Comparison of ENCODE assay signal across 10 cellular contexts in the genomic region with DNA sequence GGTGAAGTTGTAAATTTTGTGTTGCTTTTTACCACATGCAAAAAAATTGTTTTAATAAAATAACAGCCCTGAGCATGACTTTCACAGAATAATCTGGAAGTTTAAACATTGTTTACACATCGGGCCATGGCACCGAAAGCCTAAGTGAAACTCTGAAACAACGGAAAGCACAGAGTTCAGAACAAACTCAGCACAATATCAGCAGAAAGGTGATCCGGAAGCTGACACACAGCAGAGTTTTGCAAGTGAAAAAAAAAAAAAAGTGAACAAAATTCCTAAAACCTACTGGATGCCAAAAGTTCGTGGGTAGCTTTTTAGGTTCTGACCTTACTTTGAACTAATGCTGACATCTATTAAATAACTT. TPM values are rescaled to one million over a fixed set of nuclear protein-coding genes. Genes with fewer than 3 reads are reported as not detected.
DNase-seq lines count a peak whose midpoint lies in the region; ATAC-seq and TF ChIP-seq lines count a peak whose summit lies in the region.
"Had no signal": no experiment of that assay in that cellular context is flagged by ENCODE, and none has a peak within 500 bp of the region (broad histone marks: within the 10 kb centered on the region; RNA-seq: fewer than 3 reads in every experiment).

No MANE protein-coding gene starts in this region.

- TF ChIP-seq POLR2A in vagina (IDR thresholded peaks at IDR 0.05), result no peak

- ATAC-seq in GM18502 (IDR thresholded peaks at IDR 0.05; ENCODE audit: poor library complexity, unreplicated experiment) (peak; percentile 73), HG02610 (IDR thresholded peaks at IDR 0.05; ENCODE audit: unreplicated experiment) (peak; percentile 32), naive B cell (ENCODE audit: low read depth in 2 of 2) (peak; percentile 45 to 58), GM23338 (no peak)

- CTCF ChIA-PET in activated CD4-positive, alpha-beta memory T cell treated with anti-CD3 and anti-CD28 coated beads for 36 hours (lab: Charles Lee), result interaction anchor here (0.6 to 1.8 kb wide), 6 partner anchors 37 to 960 kb away, joined by 3 to 12 read pairs (median 4); a partner anchor contains a TSS

- peaks cover 88% of the 10 kb centered on the region for H3K4me1 Mint-ChIP-seq in activated CD4-positive, alpha-beta memory T cell treated with anti-CD3 and anti-CD28 coated beads for 36 hours (ENCODE audit: low read depth)
- H3K4me1 Mint-ChIP-seq in naive B cell, result peaks cover 57 to 76% (median 73%) of the 10 kb centered on the region in 3 donors
- H3K4me1 Mint-ChIP-seq in GM23338, result peaks cover 14% of the 10 kb centered on the region

- H3K27me3 ChIP-seq in vagina (no peaks in the 10 kb centered on the region), GM23338 (ENCODE audit: insufficient read depth) (no peaks in the 10 kb centered on the region)

- H3K9me2 ChIP-seq in GM23338 (ENCODE audit: insufficient read depth), result no peaks in the 10 kb centered on the region

- peak overlapping the region; percentile 96 for H3K27ac Mint-ChIP-seq in activated CD4-positive, alpha-beta memory T cell treated with anti-CD3 and anti-CD28 coated beads for 36 hours
- peak overlapping the region in 5 of 6 donors; percentile 62 to 89 (median 74) for H3K27ac Mint-ChIP-seq in naive B cell
- H3K27ac Mint-ChIP-seq in GM23338, result no peak overlapping the region

- no peaks in the 10 kb centered on the region for H3F3A ChIP-seq in GM23338 (replicated peaks; ENCODE audit: low read depth)

- H3K9me3 Mint-ChIP-seq in activated CD4-positive, alpha-beta memory T cell treated with anti-CD3 and anti-CD28 coated beads for 36 hours, result peaks cover 3% of the 10 kb centered on the region
- H3K9me3 Mint-ChIP-seq in naive B cell (peaks cover 0 to 5% (median 2%) of the 10 kb centered on the region in 7 donors), GM23338 (peaks cover 6% of the 10 kb centered on the region)

- H3K4me3 ChIP-seq in vagina (no peak overlapping the region), GM23338 (no peak overlapping the region)

- peak overlapping the region; percentile 70 for H3K4me3 Mint-ChIP-seq in activated CD4-positive, alpha-beta memory T cell treated with anti-CD3 and anti-CD28 coated beads for 36 hours
- peak overlapping the region; percentile 28 to 90 (median 79) for H3K4me3 Mint-ChIP-seq in naive B cell
- no peak overlapping the region for H3K4me3 Mint-ChIP-seq in GM23338

- no peak overlapping the region for H2AFZ ChIP-seq in GM23338

- peaks cover 19% of the 10 kb centered on the region for H3K36me3 Mint-ChIP-seq in activated CD4-positive, alpha-beta memory T cell treated with anti-CD3 and anti-CD28 coated beads for 36 hours
- H3K36me3 Mint-ChIP-seq in naive B cell (peaks cover 5 to 9% of the 10 kb centered on the region in 2 donors), GM23338 (ENCODE audit: low read depth) (peaks cover 6% of the 10 kb centered on the region)

- POLR2A ChIA-PET in activated CD4-positive, alpha-beta memory T cell treated with anti-CD3 and anti-CD28 coated beads for 36 hours (lab: Charles Lee), result interaction anchor here (0.8 to 2.9 kb wide), 5 partner anchors 31 to 55 kb away, joined by 4 to 13 read pairs (median 5); a partner anchor contains a TSS

- no peaks in the 10 kb centered on the region for H3K9me3 ChIP-seq in vagina

- TF ChIP-seq CTCF in vagina (IDR thresholded peaks at IDR 0.05) (no peak), GM23338 (conservative IDR thresholded peaks at IDR 0.05; ENCODE audit: low read depth in 2 of 2) (no peak)

- H3K4me1 ChIP-seq in vagina (peaks cover 28% of the 10 kb centered on the region), GM23338 (ENCODE audit: insufficient read depth) (peaks cover 7% of the 10 kb centered on the region; the same call in 1 of the 2 replicates)

- peak; percentile 34 for DNase-seq in activated CD4-positive, alpha-beta memory T cell treated with anti-CD3 and anti-CD28 coated beads for 36 hours
- no peak for DNase-seq in naive B cell
- no peak for DNase-seq in NCI-H82 treated with DMSO at 0.1 percent for 48 hours (lab: John Stamatoyannopoulos, UW; ENCODE audit: unreplicated experiment)
- no peak for DNase-seq in vagina (ENCODE audit: extremely low spot score in 2 of 2)
- DNase-seq in GM23338 (ENCODE audit: low spot score), result no peak
- DNase-seq: activated effector memory CD4-positive, alpha-beta T cell treated with anti-CD3 and anti-CD28 coated beads, Interleukin-2, amount 50 U/mL, for 16 hours; NCI-H2081; SIG-M5 had no signal

- H3K36me3 ChIP-seq in vagina, result no peaks in the 10 kb centered on the region
- no peaks in the 10 kb centered on the region for H3K36me3 ChIP-seq in GM23338 (ENCODE audit: insufficient read depth)

- no peaks in the 10 kb centered on the region for H4K20me1 ChIP-seq in GM23338 (replicated peaks; ENCODE audit: insufficient read depth)

- H3K27ac ChIP-seq in vagina (no peak overlapping the region), GM23338 (ENCODE audit: low read depth) (no peak overlapping the region)

- H3K79me2 ChIP-seq in GM23338 (replicated peaks; ENCODE audit: insufficient read depth), result no peaks in the 10 kb centered on the region

- intact Hi-C loops in activated CD4-positive, alpha-beta memory T cell treated with anti-CD3 and anti-CD28 coated beads for 36 hours (cut with micrococcal nuclease), result loop anchor here (1.0 kb wide), 4 partner anchors 13 to 68 kb away; no protein-coding TSS in a partner anchor
- intact Hi-C loops in vagina (cut with DNase I), result no loop called here

- no peaks in the 10 kb centered on the region for H3K27me3 Mint-ChIP-seq in activated CD4-positive, alpha-beta memory T cell treated with anti-CD3 and anti-CD28 coated beads for 36 hours
- H3K27me3 Mint-ChIP-seq in naive B cell (no peaks in the 10 kb centered on the region), GM23338 (ENCODE audit: insufficient read depth, low read depth, poor library complexity) (peaks cover 2% of the 10 kb centered on the region)

- H3K4me2 ChIP-seq in GM23338, result no peak overlapping the region

TF ChIP-seq in GM23338, 12 proteins besides CTCF, POLR2A, EP300 and RAD21 (continues in another document):
- TF ChIP-seq ZNF331 (CRISPR knock-in tag; IDR thresholded peaks at IDR 0.05; ENCODE audit: low read depth) (no peak), STAT1 (IDR thresholded peaks at IDR 0.05; ENCODE audit: unreplicated experiment) (no peak), POLR2AphosphoS5 (IDR thresholded peaks at IDR 0.05; ENCODE audit: low read depth) (no peak), EZH2phosphoT487 (IDR thresholded peaks at IDR 0.05; ENCODE audit: unreplicated experiment) (no peak), CREB1 (CRISPR knock-in tag; IDR thresholded peaks at IDR 0.05; ENCODE audit: low read depth) (no peak), JUNB (IDR thresholded peaks at IDR 0.05; ENCODE audit: unreplicated experiment) (no peak), ZNF114 (CRISPR knock-in tag; IDR thresholded peaks at IDR 0.05) (no peak)
- TF ChIP-seq, protein P1, sequence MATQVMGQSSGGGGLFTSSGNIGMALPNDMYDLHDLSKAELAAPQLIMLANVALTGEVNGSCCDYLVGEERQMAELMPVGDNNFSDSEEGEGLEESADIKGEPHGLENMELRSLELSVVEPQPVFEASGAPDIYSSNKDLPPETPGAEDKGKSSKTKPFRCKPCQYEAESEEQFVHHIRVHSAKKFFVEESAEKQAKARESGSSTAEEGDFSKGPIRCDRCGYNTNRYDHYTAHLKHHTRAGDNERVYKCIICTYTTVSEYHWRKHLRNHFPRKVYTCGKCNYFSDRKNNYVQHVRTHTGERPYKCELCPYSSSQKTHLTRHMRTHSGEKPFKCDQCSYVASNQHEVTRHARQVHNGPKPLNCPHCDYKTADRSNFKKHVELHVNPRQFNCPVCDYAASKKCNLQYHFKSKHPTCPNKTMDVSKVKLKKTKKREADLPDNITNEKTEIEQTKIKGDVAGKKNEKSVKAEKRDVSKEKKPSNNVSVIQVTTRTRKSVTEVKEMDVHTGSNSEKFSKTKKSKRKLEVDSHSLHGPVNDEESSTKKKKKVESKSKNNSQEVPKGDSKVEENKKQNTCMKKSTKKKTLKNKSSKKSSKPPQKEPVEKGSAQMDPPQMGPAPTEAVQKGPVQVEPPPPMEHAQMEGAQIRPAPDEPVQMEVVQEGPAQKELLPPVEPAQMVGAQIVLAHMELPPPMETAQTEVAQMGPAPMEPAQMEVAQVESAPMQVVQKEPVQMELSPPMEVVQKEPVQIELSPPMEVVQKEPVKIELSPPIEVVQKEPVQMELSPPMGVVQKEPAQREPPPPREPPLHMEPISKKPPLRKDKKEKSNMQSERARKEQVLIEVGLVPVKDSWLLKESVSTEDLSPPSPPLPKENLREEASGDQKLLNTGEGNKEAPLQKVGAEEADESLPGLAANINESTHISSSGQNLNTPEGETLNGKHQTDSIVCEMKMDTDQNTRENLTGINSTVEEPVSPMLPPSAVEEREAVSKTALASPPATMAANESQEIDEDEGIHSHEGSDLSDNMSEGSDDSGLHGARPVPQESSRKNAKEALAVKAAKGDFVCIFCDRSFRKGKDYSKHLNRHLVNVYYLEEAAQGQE (IDR thresholded peaks at IDR 0.05; ENCODE audit: unreplicated experiment), result no peak
- TF ChIP-seq, protein P2, sequence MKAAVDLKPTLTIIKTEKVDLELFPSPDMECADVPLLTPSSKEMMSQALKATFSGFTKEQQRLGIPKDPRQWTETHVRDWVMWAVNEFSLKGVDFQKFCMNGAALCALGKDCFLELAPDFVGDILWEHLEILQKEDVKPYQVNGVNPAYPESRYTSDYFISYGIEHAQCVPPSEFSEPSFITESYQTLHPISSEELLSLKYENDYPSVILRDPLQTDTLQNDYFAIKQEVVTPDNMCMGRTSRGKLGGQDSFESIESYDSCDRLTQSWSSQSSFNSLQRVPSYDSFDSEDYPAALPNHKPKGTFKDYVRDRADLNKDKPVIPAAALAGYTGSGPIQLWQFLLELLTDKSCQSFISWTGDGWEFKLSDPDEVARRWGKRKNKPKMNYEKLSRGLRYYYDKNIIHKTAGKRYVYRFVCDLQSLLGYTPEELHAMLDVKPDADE (IDR thresholded peaks at IDR 0.05), result no peak

RNA-seq across cellular contexts. Expression of a gene that starts 39.8 kb away (rescaled TPM):
- total RNA-seq in activated CD4-positive, alpha-beta memory T cell treated with anti-CD3 and anti-CD28 coated beads for 36 hours, result 10 to 100 TPM; 88.7 to 93.3 TPM
- 10 to 100 TPM; 42.8 to 69.9 (median 59.5) TPM for polyA plus RNA-seq in naive B cell (ENCODE audit: low read depth in 6 of 6)
- 74.4 TPM for total RNA-seq in vagina
- total RNA-seq in GM23338 (2014; rRNA removed; shearing (Covaris generic)), result 15.0 and 24.9 TPM in 2 replicates
- polyA plus RNA-seq in GM23338 (2016; fragmentation: Nextera tagmentation; extraction: Ambion mirVana), result 6.5 and 6.7 TPM in 2 replicates
